In genomic region chr17:49993423-49994037, GRCh38 we compare ENCODE assay signal across 8 cellular contexts. TPM values are rescaled to one million over a fixed set of nuclear protein-coding genes. Genes with fewer than 3 reads are reported as not detected.
A peak's percentile ranks its signal among the peaks of the same experiment; 100 is the strongest.
DNase-seq lines count a peak whose midpoint lies in the region; ATAC-seq and TF ChIP-seq lines count a peak whose summit lies in the region.

No MANE protein-coding gene starts in this region.

- no peaks in the 10 kb centered on the region for H3K36me3 ChIP-seq in left ventricle myocardium inferior

- peaks cover 80% of the 10 kb centered on the region for H3K27me3 Mint-ChIP-seq in T-helper 2 cell treated with Interferon-gamma antibody and Interleukin-4, amounts not matched to agents 5 μg/mL and 100 μg/mL, for 36 hours (ENCODE audit: low read depth)
- H3K27me3 Mint-ChIP-seq in activated T-cell treated with anti-CD3 and anti-CD28 coated beads, Interleukin-2, amount 50 U/mL, for 4 hours (ENCODE audit: low read depth), result peaks cover 78% of the 10 kb centered on the region

- no peaks in the 10 kb centered on the region for H3K9me3 ChIP-seq in left ventricle myocardium inferior (replicated peaks)

- DNase-seq in T-helper 2 cell treated with Interferon-gamma antibody and Interleukin-4, amounts not matched to agents 5 μg/mL and 100 μg/mL, for 36 hours (ENCODE audit: low spot score), result peak; percentile 29
- DNase-seq in T-helper 2 cell (no peak), left ventricle myocardium inferior (no peak), retina (peak; percentile 74), middle frontal gyrus (ENCODE audit: extremely low spot score, low spot score) (no peak), SKM-1 treated with dmso at 0.1 percent for 144 hours (lab: John Stamatoyannopoulos, UW; ENCODE audit: unreplicated experiment) (no peak), occipital lobe (lab: John Stamatoyannopoulos, UW) (no peak)
- DNase-seq in activated T-cell treated with anti-CD3 and anti-CD28 coated beads, Interleukin-2, amount 50 U/mL, for 4 hours, result no peak

- H3K4me3 Mint-ChIP-seq in T-helper 2 cell treated with Interferon-gamma antibody and Interleukin-4, amounts not matched to agents 5 μg/mL and 100 μg/mL, for 36 hours, result peak overlapping the region; percentile 79
- H3K4me3 Mint-ChIP-seq in activated T-cell treated with anti-CD3 and anti-CD28 coated beads, Interleukin-2, amount 50 U/mL, for 4 hours, result peak overlapping the region; percentile 79

- no peak overlapping the region for H3K27ac ChIP-seq in left ventricle myocardium inferior (replicated peaks)

- no peak for TF ChIP-seq CTCF in left ventricle myocardium inferior (IDR thresholded peaks at IDR 0.05; ENCODE audit: borderline replicate concordance)

- peaks cover 98% of the 10 kb centered on the region for H3K27me3 ChIP-seq in left ventricle myocardium inferior (ENCODE audit: low read depth)

- H3K36me3 Mint-ChIP-seq in T-helper 2 cell treated with Interferon-gamma antibody and Interleukin-4, amounts not matched to agents 5 μg/mL and 100 μg/mL, for 36 hours (ENCODE audit: low read depth), result no peaks in the 10 kb centered on the region
- no peaks in the 10 kb centered on the region for H3K36me3 Mint-ChIP-seq in activated T-cell treated with anti-CD3 and anti-CD28 coated beads, Interleukin-2, amount 50 U/mL, for 4 hours (ENCODE audit: insufficient read depth)

- intact Hi-C loops in left ventricle myocardium inferior (cut with micrococcal nuclease), result no loop called here

- H3K4me3 ChIP-seq in left ventricle myocardium inferior, result peak overlapping the region; percentile 64

- peak overlapping the region; percentile 28 for H3K27ac Mint-ChIP-seq in T-helper 2 cell treated with Interferon-gamma antibody and Interleukin-4, amounts not matched to agents 5 μg/mL and 100 μg/mL, for 36 hours

- ATAC-seq in activated T-cell treated with anti-CD3 and anti-CD28 coated beads, Interleukin-2, amount 50 U/mL, for 4 hours, result peak; percentile 30 to 31

- H3K9me3 Mint-ChIP-seq in T-helper 2 cell treated with Interferon-gamma antibody and Interleukin-4, amounts not matched to agents 5 μg/mL and 100 μg/mL, for 36 hours, result no peaks in the 10 kb centered on the region
- no peaks in the 10 kb centered on the region for H3K9me3 Mint-ChIP-seq in activated T-cell treated with anti-CD3 and anti-CD28 coated beads, Interleukin-2, amount 50 U/mL, for 4 hours

- peaks cover 38% of the 10 kb centered on the region for H3K4me1 ChIP-seq in left ventricle myocardium inferior

- peaks cover 22% of the 10 kb centered on the region for H3K4me1 Mint-ChIP-seq in T-helper 2 cell treated with Interferon-gamma antibody and Interleukin-4, amounts not matched to agents 5 μg/mL and 100 μg/mL, for 36 hours (ENCODE audit: low read depth)
- peaks cover 27% of the 10 kb centered on the region for H3K4me1 Mint-ChIP-seq in activated T-cell treated with anti-CD3 and anti-CD28 coated beads, Interleukin-2, amount 50 U/mL, for 4 hours (ENCODE audit: low read depth)

RNA-seq across cellular contexts. Expression of gene DLX3, which starts 1.5 kb away (rescaled TPM):
- total RNA-seq in activated T-cell treated with anti-CD3 and anti-CD28 coated beads, Interleukin-2, amount 50 U/mL, for 4 hours, result under 1 TPM; 0.08 to 0.47 (median 0.25) TPM
- total RNA-seq in left ventricle myocardium inferior, result not detected
- not detected for total RNA-seq in occipital lobe

RNA-seq across cellular contexts. Expression of gene DLX4, which starts 24.5 kb away (rescaled TPM):
- 1 to 10 TPM in 1 of 3 donors, under 1 TPM in 2; 0.73 to 1.1 (median 0.99) TPM for total RNA-seq in activated T-cell treated with anti-CD3 and anti-CD28 coated beads, Interleukin-2, amount 50 U/mL, for 4 hours
- total RNA-seq in left ventricle myocardium inferior (not detected), occipital lobe (not detected)

Comparison
In these comparisons a context has a peak if more than half of its experiments do, and no peak if none do; other contexts are left out.
1. DNase-seq: peak in T-helper 2 cell treated with Interferon-gamma antibody and Interleukin-4, amounts not matched to agents 5 μg/mL and 100 μg/mL, for 36 hours (single experiment) and retina (single experiment); none in T-helper 2 cell (0 of 5), activated T-cell treated with anti-CD3 and anti-CD28 coated beads, Interleukin-2, amount 50 U/mL, for 4 hours (single experiment), left ventricle myocardium inferior (single experiment), middle frontal gyrus (single experiment), SKM-1 treated with dmso at 0.1 percent for 144 hours (single experiment) and occipital lobe (single experiment).